8 cellular contexts compared by ENCODE assay signal in genomic region chr2:186693446-186693842, GRCh38. TPM values are rescaled to one million over a fixed set of nuclear protein-coding genes. Genes with fewer than 3 reads are reported as not detected.
DNase-seq lines count a peak whose midpoint lies in the region; ATAC-seq and TF ChIP-seq lines count a peak whose summit lies in the region.

No MANE protein-coding gene starts in this region.

- peak overlapping the region; percentile 67 to 81 (median 74) for H3K4me3 ChIP-seq in BLaER1 treated with 17β-estradiol and CSF1 and Interleukin-3, amounts not matched to agents 10 nM and 100 nM
- peak overlapping the region; percentile 73 for H3K4me3 ChIP-seq in KMS-11 (IDR thresholded peaks at IDR 0.05; ENCODE audit: insufficient read depth, low read depth, low read length)
- peak overlapping the region; percentile 61 for H3K4me3 ChIP-seq in effector memory CD4-positive, alpha-beta T cell (ENCODE audit: insufficient read depth, low read depth, low read length, poor library complexity, severe bottlenecking)
- H3K4me3 ChIP-seq in neuronal stem cell (ENCODE audit: low read length in 2 of 2), result peak overlapping the region; percentile 55 to 77
- H3K4me3 ChIP-seq in mucosa of descending colon, result no peak overlapping the region

- peak overlapping the region; percentile 82 to 99 (median 90) for H3K4me2 ChIP-seq in BLaER1 treated with 17β-estradiol and CSF1 and Interleukin-3, amounts not matched to agents 10 nM and 100 nM
- H3K4me2 ChIP-seq in KMS-11 (peak overlapping the region; percentile 95), neuronal stem cell (ENCODE audit: insufficient read depth, low read length, poor library complexity, severe bottlenecking) (peak overlapping the region; percentile 58)

- H2BK12ac ChIP-seq in neuronal stem cell (ENCODE audit: low read length), result no peak overlapping the region

- H3K4ac ChIP-seq in neuronal stem cell (ENCODE audit: low read length), result no peak overlapping the region

- peak overlapping the region; percentile 31 for H3K18ac ChIP-seq in neuronal stem cell (ENCODE audit: low read length)

- H2AFZ ChIP-seq in KMS-11 (ENCODE audit: low read depth) (peak overlapping the region; percentile 86), neuronal stem cell (ENCODE audit: low read length) (peak overlapping the region; percentile 98)

- no peak overlapping the region for H2AK5ac ChIP-seq in neuronal stem cell (ENCODE audit: low read depth, low read length)

- peaks cover 7 to 16% (median 13%) of the 10 kb centered on the region in 11 experiments; a peak in 13 of 22 replicates for H3K27me3 ChIP-seq in BLaER1 treated with 17β-estradiol and CSF1 and Interleukin-3, amounts not matched to agents 10 nM and 100 nM
- H3K27me3 ChIP-seq in KMS-11 (ENCODE audit: insufficient read depth, low read depth), result no peaks in the 10 kb centered on the region
- H3K27me3 ChIP-seq in effector memory CD4-positive, alpha-beta T cell (replicated peaks; ENCODE audit: control insufficient read depth, insufficient read depth, low read length, poor library complexity, severe bottlenecking), result peaks cover 8% of the 10 kb centered on the region
- H3K27me3 ChIP-seq in neuronal stem cell (ENCODE audit: control insufficient read depth in 3 of 3, insufficient read depth in 3 of 3, low read depth in 1 of 3, low read length in 3 of 3), result no peaks in the 10 kb centered on the region

- peak overlapping the region in 8 of 11 experiments; percentile 51 to 75 (median 64); a peak in 11 of 22 replicates for H3K27ac ChIP-seq in BLaER1 treated with 17β-estradiol and CSF1 and Interleukin-3, amounts not matched to agents 10 nM and 100 nM
- no peak overlapping the region for H3K27ac ChIP-seq in KMS-11
- H3K27ac ChIP-seq in effector memory CD4-positive, alpha-beta T cell (ENCODE audit: insufficient read depth, low read length, poor library complexity, severe bottlenecking), result no peak overlapping the region
- no peak overlapping the region for H3K27ac ChIP-seq in neuronal stem cell (replicated peaks; ENCODE audit: low read length)

- H4K20me1 ChIP-seq in BLaER1 treated with 17β-estradiol and CSF1 and Interleukin-3, amounts not matched to agents 10 nM and 100 nM, result no peaks in the 10 kb centered on the region
- no peaks in the 10 kb centered on the region for H4K20me1 ChIP-seq in KMS-11 (ENCODE audit: insufficient read depth)

- H3K14ac ChIP-seq in neuronal stem cell (ENCODE audit: low read length), result no peak overlapping the region

- peak overlapping the region; percentile 94 for H3K23ac ChIP-seq in neuronal stem cell (ENCODE audit: low read depth, low read length, poor library complexity)

- DNase-seq in effector memory CD4-positive, alpha-beta T cell, result no peak
- no peak for DNase-seq in neuronal stem cell (ENCODE audit: low spot score)
- DNase-seq in AG20443 (ENCODE audit: low spot score), result no peak
- DNase-seq in mucosa of descending colon, result no peak
- DNase-seq in NCI-H345 treated with DMSO at 0.1 percent for 48 hours (lab: John Stamatoyannopoulos, UW; ENCODE audit: unreplicated experiment), result no peak

- peak overlapping the region; percentile 95 for H2BK5ac ChIP-seq in neuronal stem cell (ENCODE audit: low read length)

- H4K91ac ChIP-seq in neuronal stem cell (ENCODE audit: low read depth, low read length, poor library complexity), result no peak overlapping the region

- H3K4me1 ChIP-seq in BLaER1 treated with 17β-estradiol and CSF1 and Interleukin-3, amounts not matched to agents 10 nM and 100 nM, result peaks cover 12 to 26% (median 21%) of the 10 kb centered on the region in 10 experiments; a peak in 18 of 20 replicates
- H3K4me1 ChIP-seq in KMS-11 (ENCODE audit: low read depth, poor library complexity, severe bottlenecking) (peaks cover 27% of the 10 kb centered on the region), neuronal stem cell (ENCODE audit: control insufficient read depth in 2 of 2, insufficient read depth in 1 of 2, low read depth in 1 of 2, low read length in 2 of 2) (peaks cover 4 to 6% of the 10 kb centered on the region in 2 donors), mucosa of descending colon (ENCODE audit: low read depth) (no peaks in the 10 kb centered on the region)
- peaks cover 4% of the 10 kb centered on the region for H3K4me1 ChIP-seq in effector memory CD4-positive, alpha-beta T cell (ENCODE audit: control insufficient read depth, insufficient read depth, low read length, poor library complexity, severe bottlenecking)

- H3K36me3 ChIP-seq in BLaER1 treated with 17β-estradiol and CSF1 and Interleukin-3, amounts not matched to agents 10 nM and 100 nM, result no peaks in the 10 kb centered on the region
- H3K36me3 ChIP-seq in KMS-11 (ENCODE audit: insufficient read depth) (no peaks in the 10 kb centered on the region), neuronal stem cell (replicated peaks in 1 of 2; ENCODE audit: control insufficient read depth in 2 of 2, insufficient read depth in 2 of 2, low read length in 2 of 2) (no peaks in the 10 kb centered on the region), mucosa of descending colon (ENCODE audit: low read depth) (no peaks in the 10 kb centered on the region)
- no peaks in the 10 kb centered on the region for H3K36me3 ChIP-seq in effector memory CD4-positive, alpha-beta T cell (ENCODE audit: control insufficient read depth, insufficient read depth, low read length)

- intact Hi-C loops in mucosa of descending colon (cut with DNase I, micrococcal nuclease), result no loop called here

- H3K79me1 ChIP-seq in neuronal stem cell (ENCODE audit: low read depth, low read length), result no peaks in the 10 kb centered on the region

- WGBS in neuronal stem cell (ENCODE audit: extremely low coverage in 2 of 2, insufficient read length in 2 of 2, insufficient replicate concordance in 1 of 2), 2 donors, result no CpG with 5 or more reads among the region's 7 CpGs

- peaks cover 6 to 21% (median 14%) of the 10 kb centered on the region in 11 experiments; a peak in 21 of 22 replicates for H3K9me3 ChIP-seq in BLaER1 treated with 17β-estradiol and CSF1 and Interleukin-3, amounts not matched to agents 10 nM and 100 nM (replicated peaks in 1 of 11)
- H3K9me3 ChIP-seq in effector memory CD4-positive, alpha-beta T cell (ENCODE audit: control insufficient read depth, low read length), result no peaks in the 10 kb centered on the region
- no peaks in the 10 kb centered on the region for H3K9me3 ChIP-seq in neuronal stem cell (replicated peaks in 1 of 2; ENCODE audit: control insufficient read depth in 2 of 2, insufficient read depth in 1 of 2, low read depth in 1 of 2, low read length in 2 of 2)
- no peaks in the 10 kb centered on the region for H3K9me3 ChIP-seq in mucosa of descending colon

- ATAC-seq in GM19467 (IDR thresholded peaks at IDR 0.05; ENCODE audit: unreplicated experiment), result no peak
- ATAC-seq in mucosa of descending colon, result no peak

- peak overlapping the region; percentile 70 to 82 (median 79) for H3K9ac ChIP-seq in BLaER1 treated with 17β-estradiol and CSF1 and Interleukin-3, amounts not matched to agents 10 nM and 100 nM
- H3K9ac ChIP-seq in KMS-11 (peak overlapping the region; percentile 63; the same call in 1 of the 2 replicates), neuronal stem cell (ENCODE audit: low read depth, low read length, poor library complexity) (no peak overlapping the region)

- no peak overlapping the region for H4K8ac ChIP-seq in neuronal stem cell (ENCODE audit: low read depth, low read length)

- peak overlapping the region; percentile 1 for H2BK15ac ChIP-seq in neuronal stem cell (ENCODE audit: low read length)

- no peak for TF ChIP-seq CTCF in KMS-11 (conservative IDR thresholded peaks at IDR 0.05; ENCODE audit: low read depth, low read length)
- TF ChIP-seq CTCF in mucosa of descending colon (IDR thresholded peaks at IDR 0.05), result no peak

- H3K79me2 ChIP-seq in KMS-11 (ENCODE audit: insufficient read depth, low read depth), result no peaks in the 10 kb centered on the region

- H2BK120ac ChIP-seq in neuronal stem cell (ENCODE audit: low read depth, low read length), result no peak overlapping the region

RNA-seq across cellular contexts. Expression of gene FAM171B, which starts 0.4 kb away (rescaled TPM):
- polyA plus RNA-seq in neuronal stem cell (2013, experiment 1 of 2), result 18.5 TPM
- polyA plus RNA-seq in neuronal stem cell (2013, experiment 2 of 2), result 19.2 TPM
- 10 to 100 TPM in 1 of 3 donors, 1 to 10 TPM in 2; 1.3 to 11.7 (median 1.4) TPM for total RNA-seq in mucosa of descending colon

Comparison
In these comparisons a context has a peak if more than half of its experiments do, and no peak if none do; other contexts are left out.
1. H3K27ac ChIP-seq: peak in BLaER1 treated with 17β-estradiol and CSF1 and Interleukin-3, amounts not matched to agents 10 nM and 100 nM (8 of 11); none in KMS-11 (single experiment), effector memory CD4-positive, alpha-beta T cell (single experiment) and neuronal stem cell (single experiment).
2. Peak in every context shown above with its lines, with median percentiles within 50 percentile points of each other: H3K4me2 ChIP-seq.